In the genomic region with DNA sequence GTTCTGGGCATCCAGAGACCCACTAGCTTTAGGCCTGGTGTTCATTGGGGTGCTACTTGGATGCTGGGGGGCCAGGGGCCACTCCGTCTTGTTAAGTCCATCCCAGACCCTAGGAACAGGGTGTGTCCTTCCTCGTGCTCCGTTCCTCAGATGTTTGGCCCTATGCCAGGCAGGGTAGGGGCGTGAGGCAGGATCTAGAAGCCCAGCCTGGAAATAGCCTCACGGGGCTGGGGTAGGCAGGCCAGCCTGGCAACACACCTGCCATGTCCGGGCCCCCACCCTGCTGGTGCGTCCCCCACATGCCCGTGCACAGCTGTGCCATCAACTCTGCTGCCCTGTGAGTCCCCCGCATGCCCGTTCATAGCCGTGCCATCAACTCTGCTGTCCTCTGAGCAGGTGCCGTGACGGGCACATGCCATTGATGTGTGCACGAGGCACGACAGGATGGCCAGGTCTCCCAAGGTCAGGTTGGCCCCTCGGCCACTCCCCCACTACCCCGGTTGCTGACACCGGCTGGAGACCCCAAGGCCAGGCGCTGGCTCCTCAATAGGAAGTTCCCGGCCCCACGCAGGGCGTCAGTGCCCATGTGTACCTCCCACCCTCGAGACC, we compare ENCODE assay signal across 9 cellular contexts. TPM values are rescaled to one million over a fixed set of nuclear protein-coding genes. Genes with fewer than 3 reads are reported as not detected.
A peak's percentile ranks its signal among the peaks of the same experiment; 100 is the strongest.
DNase-seq lines count a peak whose midpoint lies in the region; ATAC-seq and TF ChIP-seq lines count a peak whose summit lies in the region.
"Had no signal": no experiment of that assay in that cellular context is flagged by ENCODE, and none has a peak within 500 bp of the region (broad histone marks: within the 10 kb centered on the region; RNA-seq: fewer than 3 reads in every experiment).

No MANE protein-coding gene starts in this region.

- H3K9me3 Mint-ChIP-seq in neural crest cell = no peaks in the 10 kb centered on the region

- peak overlapping the region; percentile 56 for H3K4me3 ChIP-seq in BLaER1
- H3K4me3 ChIP-seq in suprapubic skin = no peak overlapping the region

- H3K4me1 Mint-ChIP-seq in neural crest cell = peaks cover 15% of the 10 kb centered on the region

- H3K9me3 ChIP-seq in BLaER1 = no peaks in the 10 kb centered on the region
- H3K9me3 ChIP-seq in suprapubic skin = no peaks in the 10 kb centered on the region

- H3K4me3 Mint-ChIP-seq in neural crest cell = peak overlapping the region; percentile 72

- H3K36me3 Mint-ChIP-seq in neural crest cell (ENCODE audit: low read depth) = peaks cover 3% of the 10 kb centered on the region

- no peaks in the 10 kb centered on the region for H3K27me3 ChIP-seq in BLaER1
- no peaks in the 10 kb centered on the region for H3K27me3 ChIP-seq in suprapubic skin

- no peak for TF ChIP-seq EP300 in suprapubic skin (IDR thresholded peaks at IDR 0.05)

- ATAC-seq in GM18867 (IDR thresholded peaks at IDR 0.05; ENCODE audit: unreplicated experiment) = no peak

- H3K27ac ChIP-seq in BLaER1 = peak overlapping the region; percentile 83
- no peak overlapping the region for H3K27ac ChIP-seq in suprapubic skin

- TF ChIP-seq CTCF in neural crest cell (conservative IDR thresholded peaks at IDR 0.05) (no peak), suprapubic skin (IDR thresholded peaks at IDR 0.05) (no peak)

- DNase-seq in NCI-H69 (lab: John Stamatoyannopoulos, UW) (peak; percentile 71), erythroblast (lab: John Stamatoyannopoulos, UW) (peak; percentile 46 to 47), neural crest cell (ENCODE audit: low read depth, low spot score) (no peak), D341Med (ENCODE audit: low spot score) (no peak), suprapubic skin (ENCODE audit: low spot score in 2 of 2) (no peak), islet precursor cell (no peak)
- DNase-seq: activated T-cell treated with anti-CD3 and anti-CD28 coated beads, Interleukin-2, amount 50 U/mL, for 48 hours had no signal

- TF ChIP-seq POLR2A in erythroblast (IDR thresholded peaks at IDR 0.05; ENCODE audit: low read length) = no peak
- TF ChIP-seq POLR2A in suprapubic skin (IDR thresholded peaks at IDR 0.05) = no peak

- H3K36me3 ChIP-seq in BLaER1 (peaks cover 56% of the 10 kb centered on the region), suprapubic skin (peaks cover 52% of the 10 kb centered on the region)

- H3K4me1 ChIP-seq in BLaER1 (peaks cover 63% of the 10 kb centered on the region), suprapubic skin (peaks cover 34% of the 10 kb centered on the region)

- 76% methylated on average over 13 of the region's 23 CpGs for WGBS in suprapubic skin

- peaks cover 10% of the 10 kb centered on the region for H3K27me3 Mint-ChIP-seq in neural crest cell (ENCODE audit: low read depth)

- H3K4me2 ChIP-seq in BLaER1 = peak overlapping the region; percentile 94

- H3K27ac Mint-ChIP-seq in neural crest cell (ENCODE audit: unreplicated experiment) = peak overlapping the region; percentile 84

- H4K20me1 ChIP-seq in BLaER1 = peaks cover 97% of the 10 kb centered on the region

- peak overlapping the region; percentile 62 for H3K9ac ChIP-seq in BLaER1

RNA-seq across cellular contexts. Expression of a gene that starts 36.8 kb away (rescaled TPM):
- total RNA-seq in neural crest cell (74.0 and 82.2 TPM in 2 replicates), suprapubic skin (1 to 10 TPM in 3 of 4 donors, not detected in 1; 1.8 to 2.5 (median 1.9) TPM)

RNA-seq across cellular contexts. Expression of a gene that starts 38.8 kb away (rescaled TPM):
- 26.7 and 27.3 TPM in 2 replicates for total RNA-seq in neural crest cell
- 100 to 1,000 TPM in 2 of 4 donors, 10 to 100 TPM in 2; 46.7 to 144 (median 96.9) TPM for total RNA-seq in suprapubic skin

Comparison
In these comparisons a context has a peak if more than half of its experiments do, and no peak if none do; other contexts are left out.
1. DNase-seq: peak in NCI-H69 (single experiment) and erythroblast (2 of 2); none in neural crest cell (single experiment), D341Med (single experiment), suprapubic skin (0 of 2) and islet precursor cell (single experiment).
2. RNA of a gene that starts 36.8 kb away (total RNA-seq): 74.0 to 82.2 TPM in neural crest cell; 1.8 to 2.5 TPM in suprapubic skin; every median in the first group is over 10 times any median in the second.